In genomic region chr10:12510566-12510965, GRCh38 we compare ENCODE assay signal across 13 cellular contexts.
DNase-seq lines count a peak whose midpoint lies in the region; ATAC-seq and TF ChIP-seq lines count a peak whose summit lies in the region.
"Had no signal": no experiment of that assay in that cellular context is flagged by ENCODE, and none has a peak within 500 bp of the region (broad histone marks: within the 10 kb centered on the region; RNA-seq: fewer than 3 reads in every experiment).

No MANE protein-coding gene starts in this region.

- H3K4me1 ChIP-seq in naive thymus-derived CD4-positive, alpha-beta T cell (ENCODE audit: control insufficient read depth in 2 of 2, insufficient read depth in 2 of 2, low read length in 2 of 2), result peaks cover 0 to 34% of the 10 kb centered on the region in 2 donors

- no peaks in the 10 kb centered on the region for H3K9me3 ChIP-seq in naive thymus-derived CD4-positive, alpha-beta T cell (ENCODE audit: control insufficient read depth in 2 of 3, low read length in 3 of 3)

- POLR2A ChIA-PET in naive thymus-derived CD4-positive, alpha-beta T cell (lab: Charles Lee), result no interaction called here

- H3K27ac Mint-ChIP-seq in chondrocyte (ENCODE audit: unreplicated experiment), result peak overlapping the region; percentile 89
- peak overlapping the region in 5 of 9 donors; percentile 5 to 93 (median 73) for H3K27ac Mint-ChIP-seq in naive thymus-derived CD4-positive, alpha-beta T cell
- H3K27ac Mint-ChIP-seq: mesothelial cell of epicardium had no signal

- no peaks in the 10 kb centered on the region for H3K9me3 Mint-ChIP-seq in chondrocyte (ENCODE audit: low read depth)
- H3K9me3 Mint-ChIP-seq in naive thymus-derived CD4-positive, alpha-beta T cell, result no peaks in the 10 kb centered on the region
- H3K9me3 Mint-ChIP-seq: mesothelial cell of epicardium had no signal

- no peak overlapping the region for H3K4me3 ChIP-seq in naive thymus-derived CD4-positive, alpha-beta T cell (ENCODE audit: low read length)

- no peaks in the 10 kb centered on the region for H3K27me3 Mint-ChIP-seq in chondrocyte (ENCODE audit: low read depth)
- H3K27me3 Mint-ChIP-seq in naive thymus-derived CD4-positive, alpha-beta T cell, result no peaks in the 10 kb centered on the region

- H3K36me3 Mint-ChIP-seq in chondrocyte (ENCODE audit: low read depth), result peaks cover 1% of the 10 kb centered on the region
- H3K36me3 Mint-ChIP-seq in naive thymus-derived CD4-positive, alpha-beta T cell, result peaks cover 0 to 18% (median 0%) of the 10 kb centered on the region in 5 donors
- H3K36me3 Mint-ChIP-seq: mesothelial cell of epicardium had no signal

- no peak for TF ChIP-seq CTCF in chondrocyte (IDR thresholded peaks at IDR 0.05)

- no peak overlapping the region for H3K27ac ChIP-seq in naive thymus-derived CD4-positive, alpha-beta T cell (ENCODE audit: low read depth, low read length)
- H3K27ac ChIP-seq: 22Rv1, VCaP had no signal

- DNase-seq in activated CD8-positive, alpha-beta memory T cell treated with anti-CD3 and anti-CD28 coated beads for 24 hours, result peak; percentile 52
- no peak for DNase-seq in activated CD8-positive, alpha-beta memory T cell treated with anti-CD3 and anti-CD28 coated beads, Interleukin-2, amount 50 U/mL, for 48 hours
- DNase-seq in chondrocyte (ENCODE audit: low spot score) (no peak), ureter (ENCODE audit: low spot score) (peak; percentile 40), Kasumi-1 (lab: John Stamatoyannopoulos, UW) (no peak), SK-N-DZ (ENCODE audit: low spot score) (no peak)
- no peak for DNase-seq in naive thymus-derived CD4-positive, alpha-beta T cell
- DNase-seq: MV-4-11 had no signal

- H3K4me3 Mint-ChIP-seq in chondrocyte (ENCODE audit: unreplicated experiment), result peak overlapping the region; percentile 65
- peak overlapping the region in 5 of 10 donors; percentile 22 to 65 (median 52) for H3K4me3 Mint-ChIP-seq in naive thymus-derived CD4-positive, alpha-beta T cell
- H3K4me3 Mint-ChIP-seq: mesothelial cell of epicardium had no signal

- no peaks in the 10 kb centered on the region for H3K36me3 ChIP-seq in naive thymus-derived CD4-positive, alpha-beta T cell (ENCODE audit: control insufficient read depth in 2 of 3, insufficient read depth in 3 of 3, low read length in 3 of 3)

- peaks cover 19% of the 10 kb centered on the region for H3K4me1 Mint-ChIP-seq in chondrocyte (ENCODE audit: low read depth)
- peaks cover 32 to 72% (median 52%) of the 10 kb centered on the region in 7 donors for H3K4me1 Mint-ChIP-seq in naive thymus-derived CD4-positive, alpha-beta T cell
- H3K4me1 Mint-ChIP-seq: mesothelial cell of epicardium had no signal

- no peaks in the 10 kb centered on the region for H3K27me3 ChIP-seq in naive thymus-derived CD4-positive, alpha-beta T cell (ENCODE audit: control insufficient read depth in 2 of 2, insufficient read depth in 2 of 2, low read length in 2 of 2)

- intact Hi-C loops in naive thymus-derived CD4-positive, alpha-beta T cell (cut with micrococcal nuclease), result no loop called here

- CTCF ChIA-PET in naive thymus-derived CD4-positive, alpha-beta T cell (lab: Charles Lee), result interaction anchor here (0.8 kb wide), 1 partner anchor 246 kb away, joined by 3 read pairs; no protein-coding TSS in a partner anchor

- no peak for ATAC-seq in naive thymus-derived CD4-positive, alpha-beta T cell
- ATAC-seq in GM19395 (IDR thresholded peaks at IDR 0.05; ENCODE audit: unreplicated experiment), result no peak
- ATAC-seq: sciatic nerve had no signal

Comparison
In these comparisons a context has a peak if more than half of its experiments do, and no peak if none do; other contexts are left out.
1. DNase-seq: peak in activated CD8-positive, alpha-beta memory T cell treated with anti-CD3 and anti-CD28 coated beads for 24 hours (single experiment) and ureter (single experiment); none in activated CD8-positive, alpha-beta memory T cell treated with anti-CD3 and anti-CD28 coated beads, Interleukin-2, amount 50 U/mL, for 48 hours (single experiment), chondrocyte (single experiment), naive thymus-derived CD4-positive, alpha-beta T cell (0 of 9), Kasumi-1 (0 of 2) and SK-N-DZ (single experiment).